In genomic region chr7:70782729-70783290, GRCh38 we compare ENCODE assay signal across 19 cellular contexts.
"Had no signal": no experiment of that assay in that cellular context is flagged by ENCODE, and none has a peak within 500 bp of the region (broad histone marks: within the 10 kb centered on the region; RNA-seq: fewer than 3 reads in every experiment).

No MANE protein-coding gene starts in this region.

- H3K9me3 Mint-ChIP-seq: activated CD4-positive, alpha-beta memory T cell treated with anti-CD3 and anti-CD28 coated beads for 36 hours; effector memory CD8-positive, alpha-beta T cell; stimulated activated naive CD8-positive, alpha-beta T cell treated with anti-CD3 and anti-CD28 coated beads, Interleukin-15, Interleukin-2, amounts not matched to agents 100 ng/mL and 50 ng/mL, for 24 hours had no signal

- H3K4me3 Mint-ChIP-seq: activated CD4-positive, alpha-beta memory T cell treated with anti-CD3 and anti-CD28 coated beads for 36 hours; activated naive CD4-positive, alpha-beta T cell treated with anti-CD3 and anti-CD28 coated beads, Interleukin-2, amount 10 ng/mL, durations not matched to agents 7 days and 5 days; effector memory CD8-positive, alpha-beta T cell; naive thymus-derived CD4-positive, alpha-beta T cell; stimulated activated naive CD8-positive, alpha-beta T cell treated with anti-CD3 and anti-CD28 coated beads, Interleukin-15, Interleukin-2, amounts not matched to agents 100 ng/mL and 50 ng/mL, for 24 hours had no signal

- DNase-seq: activated CD4-positive, alpha-beta memory T cell treated with anti-CD3 and anti-CD28 coated beads for 36 hours; activated CD4-positive, alpha-beta T cell treated with anti-CD3 and anti-CD28 coated beads for 4 hours; activated CD4-positive, CD25-positive, alpha-beta regulatory T cell; activated naive CD4-positive, alpha-beta T cell treated with anti-CD3 and anti-CD28 coated beads, Interleukin-2, amount 10 ng/mL, durations not matched to agents 7 days and 5 days; activated T-cell treated with anti-CD3 and anti-CD28 coated beads, Interleukin-2, amount 50 U/mL, for 48 hours; effector memory CD8-positive, alpha-beta T cell; esophagus squamous epithelium; heart left ventricle; kidney; lower lobe of right lung; naive thymus-derived CD4-positive, alpha-beta T cell; ovary; psoas muscle; right cardiac atrium; stimulated activated CD4-positive, alpha-beta T cell treated with anti-CD3 and anti-CD28 coated beads, Interleukin-4, amount 100 ng/mL, for 4 hours; T1000; thyroid gland; upper lobe of right lung had no signal

- H3K27me3 Mint-ChIP-seq: activated CD4-positive, alpha-beta memory T cell treated with anti-CD3 and anti-CD28 coated beads for 36 hours; activated naive CD4-positive, alpha-beta T cell treated with anti-CD3 and anti-CD28 coated beads, Interleukin-2, amount 10 ng/mL, durations not matched to agents 7 days and 5 days; effector memory CD8-positive, alpha-beta T cell; stimulated activated naive CD8-positive, alpha-beta T cell treated with anti-CD3 and anti-CD28 coated beads, Interleukin-15, Interleukin-2, amounts not matched to agents 100 ng/mL and 50 ng/mL, for 24 hours had no signal

- H3K27ac Mint-ChIP-seq: activated CD4-positive, alpha-beta memory T cell treated with anti-CD3 and anti-CD28 coated beads for 36 hours; activated naive CD4-positive, alpha-beta T cell treated with anti-CD3 and anti-CD28 coated beads, Interleukin-2, amount 10 ng/mL, durations not matched to agents 7 days and 5 days; naive thymus-derived CD4-positive, alpha-beta T cell; stimulated activated naive CD8-positive, alpha-beta T cell treated with anti-CD3 and anti-CD28 coated beads, Interleukin-15, Interleukin-2, amounts not matched to agents 100 ng/mL and 50 ng/mL, for 24 hours had no signal

- H3K36me3 Mint-ChIP-seq: activated naive CD4-positive, alpha-beta T cell treated with anti-CD3 and anti-CD28 coated beads, Interleukin-2, amount 10 ng/mL, durations not matched to agents 7 days and 5 days had no signal
